1 cellular context compared by ENCODE assay signal in the genomic region with DNA sequence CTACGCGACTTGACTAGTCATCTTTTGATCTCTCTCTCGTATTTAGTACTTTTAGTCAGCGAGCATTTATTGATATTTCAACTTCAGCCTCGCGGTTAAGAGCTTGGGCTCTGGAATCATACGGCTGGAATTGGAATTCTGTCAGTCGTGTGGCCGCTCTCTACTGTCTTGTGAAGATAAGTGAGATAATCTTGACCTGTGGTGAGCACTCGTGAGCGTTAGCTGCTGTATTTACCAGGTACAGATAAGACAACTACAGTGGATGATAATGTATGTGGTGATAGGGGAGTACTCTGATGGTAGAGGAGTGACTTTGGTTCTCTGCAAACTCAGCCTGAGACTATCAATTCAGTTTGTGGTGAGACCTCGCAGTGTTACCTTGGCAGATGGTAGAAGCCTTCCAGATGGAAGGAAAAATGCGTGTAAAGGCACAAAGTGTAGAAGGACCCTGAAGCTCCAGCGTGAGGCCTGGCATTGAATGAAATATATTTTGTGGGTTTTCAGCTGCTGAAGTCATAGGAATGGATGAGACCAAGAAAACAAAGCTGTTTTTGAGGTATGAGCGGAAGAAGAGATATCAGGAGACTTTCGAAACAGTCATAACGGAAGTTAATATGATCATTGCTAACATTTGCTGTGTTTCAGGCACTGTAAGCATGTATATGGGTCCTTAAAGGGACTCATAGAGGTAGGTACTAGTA.
TF ChIP-seq lines count a peak whose summit lies in the region.

No MANE protein-coding gene starts in this region.

TF ChIP-seq in GM23338, 12 proteins besides CTCF, POLR2A, EP300 and RAD21 (continued from another document):
- TF ChIP-seq, protein P1, sequence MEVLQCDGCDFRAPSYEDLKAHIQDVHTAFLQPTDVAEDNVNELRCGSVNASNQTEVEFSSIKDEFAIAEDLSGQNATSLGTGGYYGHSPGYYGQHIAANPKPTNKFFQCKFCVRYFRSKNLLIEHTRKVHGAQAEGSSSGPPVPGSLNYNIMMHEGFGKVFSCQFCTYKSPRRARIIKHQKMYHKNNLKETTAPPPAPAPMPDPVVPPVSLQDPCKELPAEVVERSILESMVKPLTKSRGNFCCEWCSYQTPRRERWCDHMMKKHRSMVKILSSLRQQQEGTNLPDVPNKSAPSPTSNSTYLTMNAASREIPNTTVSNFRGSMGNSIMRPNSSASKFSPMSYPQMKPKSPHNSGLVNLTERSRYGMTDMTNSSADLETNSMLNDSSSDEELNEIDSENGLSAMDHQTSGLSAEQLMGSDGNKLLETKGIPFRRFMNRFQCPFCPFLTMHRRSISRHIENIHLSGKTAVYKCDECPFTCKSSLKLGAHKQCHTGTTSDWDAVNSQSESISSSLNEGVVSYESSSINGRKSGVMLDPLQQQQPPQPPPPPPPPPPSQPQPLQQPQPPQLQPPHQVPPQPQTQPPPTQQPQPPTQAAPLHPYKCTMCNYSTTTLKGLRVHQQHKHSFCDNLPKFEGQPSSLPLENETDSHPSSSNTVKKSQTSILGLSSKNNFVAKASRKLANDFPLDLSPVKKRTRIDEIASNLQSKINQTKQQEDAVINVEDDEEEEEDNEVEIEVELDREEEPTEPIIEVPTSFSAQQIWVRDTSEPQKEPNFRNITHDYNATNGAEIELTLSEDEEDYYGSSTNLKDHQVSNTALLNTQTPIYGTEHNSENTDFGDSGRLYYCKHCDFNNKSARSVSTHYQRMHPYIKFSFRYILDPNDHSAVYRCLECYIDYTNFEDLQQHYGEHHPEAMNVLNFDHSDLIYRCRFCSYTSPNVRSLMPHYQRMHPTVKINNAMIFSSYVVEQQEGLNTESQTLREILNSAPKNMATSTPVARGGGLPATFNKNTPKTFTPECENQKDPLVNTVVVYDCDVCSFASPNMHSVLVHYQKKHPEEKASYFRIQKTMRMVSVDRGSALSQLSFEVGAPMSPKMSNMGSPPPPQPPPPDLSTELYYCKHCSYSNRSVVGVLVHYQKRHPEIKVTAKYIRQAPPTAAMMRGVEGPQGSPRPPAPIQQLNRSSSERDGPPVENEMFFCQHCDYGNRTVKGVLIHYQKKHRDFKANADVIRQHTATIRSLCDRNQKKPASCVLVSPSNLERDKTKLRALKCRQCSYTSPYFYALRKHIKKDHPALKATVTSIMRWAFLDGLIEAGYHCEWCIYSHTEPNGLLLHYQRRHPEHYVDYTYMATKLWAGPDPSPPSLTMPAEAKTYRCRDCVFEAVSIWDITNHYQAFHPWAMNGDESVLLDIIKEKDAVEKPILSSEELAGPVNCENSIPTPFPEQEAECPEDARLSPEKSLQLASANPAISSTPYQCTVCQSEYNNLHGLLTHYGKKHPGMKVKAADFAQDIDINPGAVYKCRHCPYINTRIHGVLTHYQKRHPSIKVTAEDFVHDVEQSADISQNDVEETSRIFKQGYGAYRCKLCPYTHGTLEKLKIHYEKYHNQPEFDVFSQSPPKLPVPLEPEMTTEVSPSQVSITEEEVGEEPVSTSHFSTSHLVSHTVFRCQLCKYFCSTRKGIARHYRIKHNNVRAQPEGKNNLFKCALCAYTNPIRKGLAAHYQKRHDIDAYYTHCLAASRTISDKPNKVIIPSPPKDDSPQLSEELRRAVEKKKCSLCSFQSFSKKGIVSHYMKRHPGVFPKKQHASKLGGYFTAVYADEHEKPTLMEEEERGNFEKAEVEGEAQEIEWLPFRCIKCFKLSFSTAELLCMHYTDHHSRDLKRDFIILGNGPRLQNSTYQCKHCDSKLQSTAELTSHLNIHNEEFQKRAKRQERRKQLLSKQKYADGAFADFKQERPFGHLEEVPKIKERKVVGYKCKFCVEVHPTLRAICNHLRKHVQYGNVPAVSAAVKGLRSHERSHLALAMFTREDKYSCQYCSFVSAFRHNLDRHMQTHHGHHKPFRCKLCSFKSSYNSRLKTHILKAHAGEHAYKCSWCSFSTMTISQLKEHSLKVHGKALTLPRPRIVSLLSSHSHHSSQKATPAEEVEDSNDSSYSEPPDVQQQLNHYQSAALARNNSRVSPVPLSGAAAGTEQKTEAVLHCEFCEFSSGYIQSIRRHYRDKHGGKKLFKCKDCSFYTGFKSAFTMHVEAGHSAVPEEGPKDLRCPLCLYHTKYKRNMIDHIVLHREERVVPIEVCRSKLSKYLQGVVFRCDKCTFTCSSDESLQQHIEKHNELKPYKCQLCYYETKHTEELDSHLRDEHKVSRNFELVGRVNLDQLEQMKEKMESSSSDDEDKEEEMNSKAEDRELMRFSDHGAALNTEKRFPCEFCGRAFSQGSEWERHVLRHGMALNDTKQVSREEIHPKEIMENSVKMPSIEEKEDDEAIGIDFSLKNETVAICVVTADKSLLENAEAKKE (CRISPR knock-in tag; IDR thresholded peaks at IDR 0.05) = no peak
- TF ChIP-seq, protein P2, sequence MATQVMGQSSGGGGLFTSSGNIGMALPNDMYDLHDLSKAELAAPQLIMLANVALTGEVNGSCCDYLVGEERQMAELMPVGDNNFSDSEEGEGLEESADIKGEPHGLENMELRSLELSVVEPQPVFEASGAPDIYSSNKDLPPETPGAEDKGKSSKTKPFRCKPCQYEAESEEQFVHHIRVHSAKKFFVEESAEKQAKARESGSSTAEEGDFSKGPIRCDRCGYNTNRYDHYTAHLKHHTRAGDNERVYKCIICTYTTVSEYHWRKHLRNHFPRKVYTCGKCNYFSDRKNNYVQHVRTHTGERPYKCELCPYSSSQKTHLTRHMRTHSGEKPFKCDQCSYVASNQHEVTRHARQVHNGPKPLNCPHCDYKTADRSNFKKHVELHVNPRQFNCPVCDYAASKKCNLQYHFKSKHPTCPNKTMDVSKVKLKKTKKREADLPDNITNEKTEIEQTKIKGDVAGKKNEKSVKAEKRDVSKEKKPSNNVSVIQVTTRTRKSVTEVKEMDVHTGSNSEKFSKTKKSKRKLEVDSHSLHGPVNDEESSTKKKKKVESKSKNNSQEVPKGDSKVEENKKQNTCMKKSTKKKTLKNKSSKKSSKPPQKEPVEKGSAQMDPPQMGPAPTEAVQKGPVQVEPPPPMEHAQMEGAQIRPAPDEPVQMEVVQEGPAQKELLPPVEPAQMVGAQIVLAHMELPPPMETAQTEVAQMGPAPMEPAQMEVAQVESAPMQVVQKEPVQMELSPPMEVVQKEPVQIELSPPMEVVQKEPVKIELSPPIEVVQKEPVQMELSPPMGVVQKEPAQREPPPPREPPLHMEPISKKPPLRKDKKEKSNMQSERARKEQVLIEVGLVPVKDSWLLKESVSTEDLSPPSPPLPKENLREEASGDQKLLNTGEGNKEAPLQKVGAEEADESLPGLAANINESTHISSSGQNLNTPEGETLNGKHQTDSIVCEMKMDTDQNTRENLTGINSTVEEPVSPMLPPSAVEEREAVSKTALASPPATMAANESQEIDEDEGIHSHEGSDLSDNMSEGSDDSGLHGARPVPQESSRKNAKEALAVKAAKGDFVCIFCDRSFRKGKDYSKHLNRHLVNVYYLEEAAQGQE (IDR thresholded peaks at IDR 0.05; ENCODE audit: unreplicated experiment) = no peak
- TF ChIP-seq NANOG (IDR thresholded peaks at IDR 0.05; ENCODE audit: borderline replicate concordance) = no peak
- TF ChIP-seq EZH2 (IDR thresholded peaks at IDR 0.05; ENCODE audit: low read depth, unreplicated experiment) = no peak
TF ChIP-seq in GM23338: peak in this region for 0.
